25 cellular contexts compared by ENCODE assay signal in the genomic region with DNA sequence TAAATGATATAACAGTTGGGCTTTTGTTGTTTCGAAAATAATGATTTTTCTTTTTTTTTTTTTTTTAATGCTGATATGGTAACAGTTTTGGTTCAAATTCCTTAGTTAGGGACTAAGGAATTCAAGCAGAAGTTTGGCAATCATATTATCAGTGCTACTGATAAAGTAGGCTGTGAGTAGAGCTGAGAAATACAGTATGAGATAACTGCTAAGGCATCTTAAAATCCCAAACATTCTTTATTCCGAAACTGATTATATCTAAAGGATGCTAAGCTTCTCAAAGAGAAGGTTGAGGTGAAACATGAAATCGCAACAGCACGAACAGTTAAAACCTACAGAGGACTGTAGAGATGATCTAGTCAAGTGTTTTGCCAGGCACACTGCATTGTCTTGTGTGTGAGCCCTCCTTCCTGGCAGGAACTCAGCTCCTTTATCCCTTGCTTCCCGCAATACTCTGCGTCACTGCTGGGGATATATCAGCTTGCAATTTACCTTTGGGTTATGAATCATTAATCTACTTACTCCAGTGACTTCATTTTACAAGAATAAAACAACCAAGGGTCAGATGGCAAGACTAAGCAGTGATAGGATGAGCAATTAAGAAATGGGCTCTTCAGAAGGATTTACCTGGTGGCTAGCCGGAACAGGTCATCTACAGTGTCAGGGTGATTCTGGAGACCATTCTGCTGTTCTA. TPM values are rescaled to one million over a fixed set of nuclear protein-coding genes. Genes with fewer than 3 reads are reported as not detected.
DNase-seq lines count a peak whose midpoint lies in the region; ATAC-seq and TF ChIP-seq lines count a peak whose summit lies in the region.
"Had no signal": no experiment of that assay in that cellular context is flagged by ENCODE, and none has a peak within 500 bp of the region (broad histone marks: within the 10 kb centered on the region; RNA-seq: fewer than 3 reads in every experiment).

No MANE protein-coding gene starts in this region.

- peak; percentile 91 for ATAC-seq in omental fat pad (ENCODE audit: low FRiP score)
- no peak for ATAC-seq in GM21576 (IDR thresholded peaks at IDR 0.05; ENCODE audit: unreplicated experiment)
- ATAC-seq in HG03378 (IDR thresholded peaks at IDR 0.05; ENCODE audit: unreplicated experiment) = no peak
- ATAC-seq: activated naive CD4-positive, alpha-beta T cell treated with anti-CD3 and anti-CD28 coated beads, Interleukin-2, amount 50 U/mL, for 72 hours; activated T-cell treated with anti-CD3 and anti-CD28 coated beads, Interleukin-2, amount 50 U/mL, for 72 hours; left lobe of liver had no signal

- no peak overlapping the region for H3K4me3 Mint-ChIP-seq in type B pancreatic cell
- H3K4me3 Mint-ChIP-seq: activated T-cell treated with anti-CD3 and anti-CD28 coated beads, Interleukin-2, amount 50 U/mL, for 72 hours; CD8-positive, alpha-beta memory T cell; neural progenitor cell had no signal

- no peaks in the 10 kb centered on the region for H3K4me1 Mint-ChIP-seq in type B pancreatic cell (ENCODE audit: unreplicated experiment)
- H3K4me1 Mint-ChIP-seq: CD8-positive, alpha-beta memory T cell; neural progenitor cell had no signal

- no peaks in the 10 kb centered on the region for H3K27me3 Mint-ChIP-seq in type B pancreatic cell

- H3K27ac Mint-ChIP-seq in type B pancreatic cell = no peak overlapping the region
- H3K27ac Mint-ChIP-seq: activated naive CD4-positive, alpha-beta T cell treated with anti-CD3 and anti-CD28 coated beads, Interleukin-2, amount 50 U/mL, for 72 hours; activated T-cell treated with anti-CD3 and anti-CD28 coated beads, Interleukin-2, amount 50 U/mL, for 72 hours; neural progenitor cell had no signal

- TF ChIP-seq CTCF in fibroblast of the aortic adventitia (IDR thresholded peaks at IDR 0.05; ENCODE audit: insufficient read depth, low read length) (no peak), omental fat pad (IDR thresholded peaks at IDR 0.05) (no peak), type B pancreatic cell (conservative IDR thresholded peaks at IDR 0.05) (no peak)

- peak; percentile 61 for DNase-seq in HK-2 (ENCODE audit: unreplicated experiment)
- peak; percentile 93 for DNase-seq in amniotic epithelial cell (ENCODE audit: low read depth)
- peak; percentile 76 for DNase-seq in fibroblast of the aortic adventitia (ENCODE audit: low read depth)
- no peak for DNase-seq in omental fat pad (ENCODE audit: low spot score)
- no peak for DNase-seq in NCI-H2107 treated with DMSO at 0.1 percent for 48 hours (lab: John Stamatoyannopoulos, UW; ENCODE audit: unreplicated experiment)
- DNase-seq in type B pancreatic cell (ENCODE audit: extremely low spot score, unreplicated experiment) = no peak
- DNase-seq: activated CD4-positive, CD25-positive, alpha-beta regulatory T cell treated with anti-CD3 and anti-CD28 coated beads, Interleukin-2, amount 50 U/mL, for 72 hours; activated CD8-positive, alpha-beta memory T cell treated with anti-CD3 and anti-CD28 coated beads for 24 hours; activated T-cell treated with anti-CD3 and anti-CD28 coated beads, Interleukin-2, amount 50 U/mL, for 72 hours; AML-193; CD8-positive, alpha-beta memory T cell; colonic mucosa; H7; NCI-H1930; NCI-H510A; RPMI8226; spleen; stimulated activated CD4-positive, alpha-beta T cell treated with anti-CD3 and anti-CD28 coated beads, Interleukin-4, amount 100 ng/mL, for 24 hours; stomach; upper lobe of left lung had no signal

- no peaks in the 10 kb centered on the region for H3K9me3 Mint-ChIP-seq in type B pancreatic cell
- H3K9me3 Mint-ChIP-seq: activated naive CD4-positive, alpha-beta T cell treated with anti-CD3 and anti-CD28 coated beads, Interleukin-2, amount 50 U/mL, for 72 hours; activated T-cell treated with anti-CD3 and anti-CD28 coated beads, Interleukin-2, amount 50 U/mL, for 72 hours; CD8-positive, alpha-beta memory T cell; neural progenitor cell had no signal

- peaks cover 32% of the 10 kb centered on the region for H3K36me3 Mint-ChIP-seq in type B pancreatic cell

- H3K4me3 ChIP-seq in fibroblast of the aortic adventitia (ENCODE audit: low read depth, low read length) = no peak overlapping the region
- H3K4me3 ChIP-seq: colonic mucosa, neural progenitor cell, spleen, stomach, upper lobe of left lung had no signal

RNA-seq across cellular contexts. Expression of a gene that starts 36.7 kb away (rescaled TPM):
- not detected in 2 replicates for total RNA-seq in fibroblast of the aortic adventitia (ENCODE audit: low replicate concordance)
- total RNA-seq in omental fat pad = 10 to 100 TPM in 3 of 4 donors, 1 to 10 TPM in 1; 5.3 to 23.9 (median 18.8) TPM
- 1.8 and 2.5 TPM in 2 replicates for total RNA-seq in type B pancreatic cell (ENCODE audit: low replicate concordance)

Comparison
In these comparisons a context has a peak if more than half of its experiments do, and no peak if none do; other contexts are left out.
1. DNase-seq: peak in HK-2 (single experiment), amniotic epithelial cell (single experiment) and fibroblast of the aortic adventitia (single experiment); none in omental fat pad (single experiment), NCI-H2107 treated with DMSO at 0.1 percent for 48 hours (single experiment) and type B pancreatic cell (single experiment).